1 cellular context compared by ENCODE assay signal in the genomic region with DNA sequence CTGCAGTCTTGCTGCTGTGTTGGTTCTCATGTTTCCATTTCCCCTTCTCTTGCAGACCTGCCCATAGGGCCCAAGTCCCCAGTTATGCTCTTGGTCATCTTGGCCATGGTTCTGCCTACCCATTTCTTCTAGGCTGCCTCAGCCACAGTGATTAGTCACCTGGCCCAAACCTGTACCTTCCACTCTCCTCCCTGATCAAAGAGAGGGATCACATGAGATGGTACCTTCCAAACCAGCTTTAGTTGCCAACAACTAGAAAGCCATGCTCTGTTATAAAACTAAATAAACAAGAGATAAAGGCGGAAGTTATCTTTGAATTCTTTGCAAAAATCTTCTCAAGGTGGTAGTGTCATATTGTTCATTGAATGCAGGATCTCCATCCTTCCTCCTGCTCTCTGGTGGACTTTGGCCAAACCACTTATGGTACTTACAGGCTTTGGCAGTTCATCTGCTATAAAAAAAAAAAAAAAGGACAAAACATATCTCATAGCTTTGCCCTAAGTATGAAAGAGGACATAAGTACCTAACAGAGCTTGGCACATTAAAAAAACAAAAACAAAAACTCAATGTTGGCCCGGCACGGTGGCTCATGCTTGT.
TF ChIP-seq lines count a peak whose summit lies in the region.

No MANE protein-coding gene starts in this region.

TF ChIP-seq in HepG2, 621 proteins besides CTCF, POLR2A, EP300 and RAD21:
- TF ChIP-seq RCOR2 (CRISPR knock-in tag; IDR thresholded peaks at IDR 0.05) = 0 out of 2 replicates have a peak, but pooled peaks have one; percentile 33
- TF ChIP-seq, protein P1, sequence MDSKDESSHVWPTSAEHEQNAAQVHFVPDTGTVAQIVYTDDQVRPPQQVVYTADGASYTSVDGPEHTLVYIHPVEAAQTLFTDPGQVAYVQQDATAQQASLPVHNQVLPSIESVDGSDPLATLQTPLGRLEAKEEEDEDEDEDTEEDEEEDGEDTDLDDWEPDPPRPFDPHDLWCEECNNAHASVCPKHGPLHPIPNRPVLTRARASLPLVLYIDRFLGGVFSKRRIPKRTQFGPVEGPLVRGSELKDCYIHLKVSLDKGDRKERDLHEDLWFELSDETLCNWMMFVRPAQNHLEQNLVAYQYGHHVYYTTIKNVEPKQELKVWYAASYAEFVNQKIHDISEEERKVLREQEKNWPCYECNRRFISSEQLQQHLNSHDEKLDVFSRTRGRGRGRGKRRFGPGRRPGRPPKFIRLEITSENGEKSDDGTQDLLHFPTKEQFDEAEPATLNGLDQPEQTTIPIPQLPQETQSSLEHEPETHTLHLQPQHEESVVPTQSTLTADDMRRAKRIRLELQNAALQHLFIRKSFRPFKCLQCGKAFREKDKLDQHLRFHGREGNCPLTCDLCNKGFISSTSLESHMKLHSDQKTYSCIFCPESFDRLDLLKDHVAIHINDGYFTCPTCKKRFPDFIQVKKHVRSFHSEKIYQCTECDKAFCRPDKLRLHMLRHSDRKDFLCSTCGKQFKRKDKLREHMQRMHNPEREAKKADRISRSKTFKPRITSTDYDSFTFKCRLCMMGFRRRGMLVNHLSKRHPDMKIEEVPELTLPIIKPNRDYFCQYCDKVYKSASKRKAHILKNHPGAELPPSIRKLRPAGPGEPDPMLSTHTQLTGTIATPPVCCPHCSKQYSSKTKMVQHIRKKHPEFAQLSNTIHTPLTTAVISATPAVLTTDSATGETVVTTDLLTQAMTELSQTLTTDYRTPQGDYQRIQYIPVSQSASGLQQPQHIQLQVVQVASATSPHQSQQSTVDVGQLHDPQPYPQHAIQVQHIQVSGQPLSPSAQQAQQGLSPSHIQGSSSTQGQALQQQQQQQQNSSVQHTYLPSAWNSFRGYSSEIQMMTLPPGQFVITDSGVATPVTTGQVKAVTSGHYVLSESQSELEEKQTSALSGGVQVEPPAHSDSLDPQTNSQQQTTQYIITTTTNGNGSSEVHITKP (CRISPR knock-in tag; IDR thresholded peaks at IDR 0.05; ENCODE audit: low read depth) = peak; percentile 66; the same call in 1 of the 2 replicates
- peak; percentile 28; the same call in 1 of the 2 replicates for TF ChIP-seq HNF4A (CRISPR knock-in tag; IDR thresholded peaks at IDR 0.05)
- peak; percentile 43; the same call in 1 of the 2 replicates for TF ChIP-seq ZNF362 (CRISPR knock-in tag; IDR thresholded peaks at IDR 0.05; ENCODE audit: borderline replicate concordance)
- TF ChIP-seq, protein P2, sequence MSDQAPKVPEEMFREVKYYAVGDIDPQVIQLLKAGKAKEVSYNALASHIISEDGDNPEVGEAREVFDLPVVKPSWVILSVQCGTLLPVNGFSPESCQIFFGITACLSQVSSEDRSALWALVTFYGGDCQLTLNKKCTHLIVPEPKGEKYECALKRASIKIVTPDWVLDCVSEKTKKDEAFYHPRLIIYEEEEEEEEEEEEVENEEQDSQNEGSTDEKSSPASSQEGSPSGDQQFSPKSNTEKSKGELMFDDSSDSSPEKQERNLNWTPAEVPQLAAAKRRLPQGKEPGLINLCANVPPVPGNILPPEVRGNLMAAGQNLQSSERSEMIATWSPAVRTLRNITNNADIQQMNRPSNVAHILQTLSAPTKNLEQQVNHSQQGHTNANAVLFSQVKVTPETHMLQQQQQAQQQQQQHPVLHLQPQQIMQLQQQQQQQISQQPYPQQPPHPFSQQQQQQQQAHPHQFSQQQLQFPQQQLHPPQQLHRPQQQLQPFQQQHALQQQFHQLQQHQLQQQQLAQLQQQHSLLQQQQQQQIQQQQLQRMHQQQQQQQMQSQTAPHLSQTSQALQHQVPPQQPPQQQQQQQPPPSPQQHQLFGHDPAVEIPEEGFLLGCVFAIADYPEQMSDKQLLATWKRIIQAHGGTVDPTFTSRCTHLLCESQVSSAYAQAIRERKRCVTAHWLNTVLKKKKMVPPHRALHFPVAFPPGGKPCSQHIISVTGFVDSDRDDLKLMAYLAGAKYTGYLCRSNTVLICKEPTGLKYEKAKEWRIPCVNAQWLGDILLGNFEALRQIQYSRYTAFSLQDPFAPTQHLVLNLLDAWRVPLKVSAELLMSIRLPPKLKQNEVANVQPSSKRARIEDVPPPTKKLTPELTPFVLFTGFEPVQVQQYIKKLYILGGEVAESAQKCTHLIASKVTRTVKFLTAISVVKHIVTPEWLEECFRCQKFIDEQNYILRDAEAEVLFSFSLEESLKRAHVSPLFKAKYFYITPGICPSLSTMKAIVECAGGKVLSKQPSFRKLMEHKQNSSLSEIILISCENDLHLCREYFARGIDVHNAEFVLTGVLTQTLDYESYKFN (CRISPR knock-in tag; conservative IDR thresholded peaks at IDR 0.05) = peak; percentile 37; the same call in 1 of the 2 replicates
- no peak for TF ChIP-seq ZFYVE20 (CRISPR knock-in tag; IDR thresholded peaks at IDR 0.05; ENCODE audit: borderline replicate concordance, low read depth)
- TF ChIP-seq SRSF4 (IDR thresholded peaks at IDR 0.05; ENCODE audit: low read depth, low read length, poor library complexity, severe bottlenecking) = no peak
- TF ChIP-seq SMAD9 (CRISPR knock-in tag; IDR thresholded peaks at IDR 0.05) = no peak
- TF ChIP-seq, protein P3, sequence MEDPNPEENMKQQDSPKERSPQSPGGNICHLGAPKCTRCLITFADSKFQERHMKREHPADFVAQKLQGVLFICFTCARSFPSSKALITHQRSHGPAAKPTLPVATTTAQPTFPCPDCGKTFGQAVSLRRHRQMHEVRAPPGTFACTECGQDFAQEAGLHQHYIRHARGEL (CRISPR knock-in tag; IDR thresholded peaks at IDR 0.05) = no peak
- 0 out of 2 replicates have a peak, but pooled peaks have one; percentile 9 for TF ChIP-seq MYC (CRISPR knock-in tag; IDR thresholded peaks at IDR 0.05; ENCODE audit: borderline replicate concordance)
- no peak for TF ChIP-seq SOX13 (IDR thresholded peaks at IDR 0.05)
- 0 out of 4 replicates have a peak, but pooled peaks of 1 of the 2 experiments have one; percentile 12 for TF ChIP-seq SOX13 (CRISPR knock-in tag; conservative IDR thresholded peaks at IDR 0.05 in 1 of 2, IDR thresholded peaks at IDR 0.05 in 1 of 2)
TF ChIP-seq in HepG2: peak in this region for 7.
